In genomic region chr6:107957165-107957908, GRCh38 we compare ENCODE assay signal across 9 cellular contexts. TPM values are rescaled to one million over a fixed set of nuclear protein-coding genes. Genes with fewer than 3 reads are reported as not detected.
DNase-seq lines count a peak whose midpoint lies in the region; ATAC-seq and FAIRE-seq lines count a peak whose summit lies in the region.
"Had no signal": no experiment of that assay in that cellular context is flagged by ENCODE, and none has a peak within 500 bp of the region (broad histone marks: within the 10 kb centered on the region; RNA-seq: fewer than 3 reads in every experiment).

No MANE protein-coding gene starts in this region.

- intact Hi-C loops in activated T-helper 2 cell treated with anti-CD3 and anti-CD28 coated beads, Interferon-gamma antibody, Interleukin-2, Interleukin-4, amounts not matched to agents 10 μg/mL and 5 μg/mL and 100 μg/mL, durations not matched to agents 14 hours and 24 hours and 36 hours (cut with micrococcal nuclease) = loop anchor here (1.0 to 10.0 kb wide), 3 partner anchors 93 to 500 kb away; partner anchors contain the start of gene PDSS2

- H3K36me3 Mint-ChIP-seq in activated T-helper 2 cell treated with anti-CD3 and anti-CD28 coated beads, Interferon-gamma antibody, Interleukin-2, Interleukin-4, amounts not matched to agents 10 μg/mL and 5 μg/mL and 100 μg/mL, durations not matched to agents 14 hours and 24 hours and 36 hours (ENCODE audit: low read depth) = peaks cover 25% of the 10 kb centered on the region

- H3K4me3 ChIP-seq in neuron (ENCODE audit: low read length) = peak overlapping the region; percentile 98

- H3K27me3 ChIP-seq in neuron (ENCODE audit: insufficient read depth, low read length) = no peaks in the 10 kb centered on the region

- DNase-seq in AG20443 (ENCODE audit: low spot score) = peak; percentile 69
- DNase-seq in RCC 7860 (ENCODE audit: low spot score) = peak; percentile 25
- DNase-seq in activated T-helper 2 cell treated with anti-CD3 and anti-CD28 coated beads, Interferon-gamma antibody, Interleukin-2, Interleukin-4, amounts not matched to agents 10 μg/mL and 5 μg/mL and 100 μg/mL, durations not matched to agents 14 hours and 24 hours and 36 hours (ENCODE audit: low spot score) = peak; percentile 58
- DNase-seq in fibroblast of the conjunctiva (ENCODE audit: low read depth) = peak; percentile 57
- DNase-seq in stromal cell of bone marrow (ENCODE audit: low read depth) = peak; percentile 66

- peak overlapping the region; percentile 93 for H3K27ac Mint-ChIP-seq in activated T-helper 2 cell treated with anti-CD3 and anti-CD28 coated beads, Interferon-gamma antibody, Interleukin-2, Interleukin-4, amounts not matched to agents 10 μg/mL and 5 μg/mL and 100 μg/mL, durations not matched to agents 14 hours and 24 hours and 36 hours

- no peaks in the 10 kb centered on the region for H3K9me3 Mint-ChIP-seq in activated T-helper 2 cell treated with anti-CD3 and anti-CD28 coated beads, Interferon-gamma antibody, Interleukin-2, Interleukin-4, amounts not matched to agents 10 μg/mL and 5 μg/mL and 100 μg/mL, durations not matched to agents 14 hours and 24 hours and 36 hours

- H2AFZ ChIP-seq in neuron (ENCODE audit: low read depth, low read length) = peak overlapping the region; percentile 33

- peaks cover 5% of the 10 kb centered on the region for H3K4me1 ChIP-seq in neuron (ENCODE audit: insufficient read depth, low read length)

- peaks cover 3% of the 10 kb centered on the region for H3K36me3 ChIP-seq in neuron (ENCODE audit: insufficient read depth, low read length)

- H3K4me1 Mint-ChIP-seq in activated T-helper 2 cell treated with anti-CD3 and anti-CD28 coated beads, Interferon-gamma antibody, Interleukin-2, Interleukin-4, amounts not matched to agents 10 μg/mL and 5 μg/mL and 100 μg/mL, durations not matched to agents 14 hours and 24 hours and 36 hours (ENCODE audit: low read depth) = peaks cover 16% of the 10 kb centered on the region

- peaks cover 4% of the 10 kb centered on the region for H3K27me3 Mint-ChIP-seq in activated T-helper 2 cell treated with anti-CD3 and anti-CD28 coated beads, Interferon-gamma antibody, Interleukin-2, Interleukin-4, amounts not matched to agents 10 μg/mL and 5 μg/mL and 100 μg/mL, durations not matched to agents 14 hours and 24 hours and 36 hours (ENCODE audit: low read depth)

- H3K4me3 Mint-ChIP-seq in activated T-helper 2 cell treated with anti-CD3 and anti-CD28 coated beads, Interferon-gamma antibody, Interleukin-2, Interleukin-4, amounts not matched to agents 10 μg/mL and 5 μg/mL and 100 μg/mL, durations not matched to agents 14 hours and 24 hours and 36 hours (ENCODE audit: low read depth) = peak overlapping the region; percentile 93

- H3K9me3 ChIP-seq in neuron (ENCODE audit: low read length) = no peaks in the 10 kb centered on the region

- ATAC-seq in GM18868 (IDR thresholded peaks at IDR 0.05; ENCODE audit: unreplicated experiment) (peak; percentile 41), HG03139 (IDR thresholded peaks at IDR 0.05; ENCODE audit: unreplicated experiment) (peak; percentile 24)

- FAIRE-seq in RCC 7860 (lab: Jason Lieb, UNC) = no peak
- FAIRE-seq: TTC549 had no signal

RNA-seq across cellular contexts. Expression of gene SEC63, which starts 0.7 kb away (rescaled TPM):
- 92.3 and 96.2 TPM in 2 replicates for total RNA-seq in activated T-helper 2 cell treated with anti-CD3 and anti-CD28 coated beads, Interferon-gamma antibody, Interleukin-2, Interleukin-4, amounts not matched to agents 10 μg/mL and 5 μg/mL and 100 μg/mL, durations not matched to agents 14 hours and 24 hours and 36 hours

Comparison
In these comparisons a context has a peak if more than half of its experiments do, and no peak if none do; other contexts are left out.
1. Peak in every context shown above with its lines: DNase-seq, ATAC-seq and H3K4me3 ChIP-seq.